8 cellular contexts compared by ENCODE assay signal in genomic region chrX:63349307-63349706, GRCh38. TPM values are rescaled to one million over a fixed set of nuclear protein-coding genes. Genes with fewer than 3 reads are reported as not detected.
DNase-seq lines count a peak whose midpoint lies in the region; ATAC-seq and TF ChIP-seq lines count a peak whose summit lies in the region.

No MANE protein-coding gene starts in this region.

- H3K9me3 ChIP-seq in CD4-positive, CD25-positive, alpha-beta regulatory T cell (ENCODE audit: control insufficient read depth in 2 of 2, low read length in 2 of 2), result no peaks in the 10 kb centered on the region
- H3K9me3 ChIP-seq in HCT116 (ENCODE audit: control insufficient read depth in 1 of 2, insufficient read depth in 1 of 2, low read depth in 1 of 2, low read length in 2 of 2), result no peaks in the 10 kb centered on the region
- no peaks in the 10 kb centered on the region for H3K9me3 ChIP-seq in PC-9 (ENCODE audit: insufficient read depth, low read depth)
- H3K9me3 ChIP-seq in gastroesophageal sphincter, result no peaks in the 10 kb centered on the region

- 0 out of 2 replicates have a peak overlapping the region, but pooled peaks have one; percentile 81 for H3K4me2 ChIP-seq in HCT116 (ENCODE audit: low read length)
- H3K4me2 ChIP-seq in PC-9, result peak overlapping the region; percentile 91

- WGBS in gastroesophageal sphincter (ENCODE audit: low coverage in 1 of 2), 2 donors, result 41 to 62% methylated on average over 3 of the region's 3 CpGs

- no peak for TF ChIP-seq RAD21 in HCT116 (IDR thresholded peaks at IDR 0.05; ENCODE audit: low read depth)

- TF ChIP-seq POLR2A in HCT116 (IDR thresholded peaks at IDR 0.05; ENCODE audit: borderline replicate concordance, extremely low read depth, insufficient read depth, insufficient read length) (no peak), gastroesophageal sphincter (IDR thresholded peaks at IDR 0.05) (no peak)

- DNase-seq in CD4-positive, CD25-positive, alpha-beta regulatory T cell, result peak in 1 of 3 donors; percentile 7
- DNase-seq in HCT116 (ENCODE audit: low read depth, low spot score) (no peak), PC-9 (no peak), fibroblast of mammary gland (ENCODE audit: low read depth) (peak; percentile 1), middle frontal gyrus (ENCODE audit: extremely low spot score, low spot score) (no peak), anterior cingulate cortex (lab: John Stamatoyannopoulos, UW) (no peak)

- H3K27ac ChIP-seq in CD4-positive, CD25-positive, alpha-beta regulatory T cell (ENCODE audit: insufficient read depth, low read length, poor library complexity, severe bottlenecking), result no peak overlapping the region
- H3K27ac ChIP-seq in HCT116 (ENCODE audit: low read depth, low read length) (no peak overlapping the region), PC-9 (no peak overlapping the region), gastroesophageal sphincter (no peak overlapping the region)

- peak overlapping the region; percentile 90 for H3K4me3 ChIP-seq in CD4-positive, CD25-positive, alpha-beta regulatory T cell (ENCODE audit: low read depth, low read length)
- no peak overlapping the region for H3K4me3 ChIP-seq in HCT116 (replicated peaks in 1 of 2; ENCODE audit: low read depth in 1 of 2, low read length in 2 of 2)
- peak overlapping the region; percentile 83 for H3K4me3 ChIP-seq in PC-9
- no peak overlapping the region for H3K4me3 ChIP-seq in fibroblast of mammary gland (ENCODE audit: control insufficient read depth, low read depth, low read length)
- no peak overlapping the region for H3K4me3 ChIP-seq in gastroesophageal sphincter

- POLR2A ChIA-PET in HCT116 (lab: Charles Lee), result no interaction called here
- POLR2A ChIA-PET in PC-9 (lab: Charles Lee; ENCODE audit: unreplicated experiment), result no interaction called here

- CTCF ChIA-PET in HCT116 (lab: Charles Lee), result no interaction called here
- CTCF ChIA-PET in PC-9 (lab: Charles Lee), result no interaction called here

- intact Hi-C loops in HCT116 (cut with micrococcal nuclease), result no loop called here
- intact Hi-C loops in PC-9 (cut with micrococcal nuclease; ENCODE audit: unreplicated experiment), result no loop called here

- no peak overlapping the region for H3K9ac ChIP-seq in HCT116 (ENCODE audit: low read length)

- H3K4me1 ChIP-seq in CD4-positive, CD25-positive, alpha-beta regulatory T cell (ENCODE audit: control insufficient read depth, insufficient read depth, low read length, poor library complexity, severe bottlenecking), result peaks cover 9% of the 10 kb centered on the region
- H3K4me1 ChIP-seq in HCT116 (ENCODE audit: control insufficient read depth in 1 of 2, insufficient read depth in 2 of 2, low read length in 2 of 2), result peaks cover 5 to 6% of the 10 kb centered on the region in 2 experiments
- peaks cover 22% of the 10 kb centered on the region for H3K4me1 ChIP-seq in PC-9 (replicated peaks; ENCODE audit: insufficient read depth)
- peaks cover 0 to 12% (median 0%) of the 10 kb centered on the region in 3 donors for H3K4me1 ChIP-seq in gastroesophageal sphincter

- TF ChIP-seq EP300 in gastroesophageal sphincter (IDR thresholded peaks at IDR 0.05), result no peak

- TF ChIP-seq CTCF in HCT116 (IDR thresholded peaks at IDR 0.05 in 2 of 3, conservative IDR thresholded peaks at IDR 0.05 in 1 of 3; ENCODE audit: borderline replicate concordance in 1 of 3, insufficient read depth in 1 of 3, low read depth in 2 of 3, low read length in 2 of 3) (no peak), PC-9 (conservative IDR thresholded peaks at IDR 0.05) (no peak), fibroblast of mammary gland (conservative IDR thresholded peaks at IDR 0.05; ENCODE audit: control insufficient read depth, insufficient read depth, low read depth, low read length) (no peak), gastroesophageal sphincter (IDR thresholded peaks at IDR 0.05) (no peak)

- BruUV-seq in HCT116 (replicated peaks; lab: Mats Ljungman, UMichigan) (no TSS peak), PC-9 (replicated peaks; lab: Mats Ljungman, UMichigan) (no TSS peak)

- H3K27me3 Mint-ChIP-seq in CD4-positive, CD25-positive, alpha-beta regulatory T cell, result no peaks in the 10 kb centered on the region

- H3K27me3 ChIP-seq in CD4-positive, CD25-positive, alpha-beta regulatory T cell (ENCODE audit: control insufficient read depth, insufficient read depth, low read length), result no peaks in the 10 kb centered on the region
- no peaks in the 10 kb centered on the region for H3K27me3 ChIP-seq in HCT116 (ENCODE audit: insufficient read depth, low read length)
- H3K27me3 ChIP-seq in PC-9 (ENCODE audit: insufficient read depth, low read depth), result no peaks in the 10 kb centered on the region
- H3K27me3 ChIP-seq in gastroesophageal sphincter, result no peaks in the 10 kb centered on the region

- H3K79me2 ChIP-seq in HCT116 (ENCODE audit: insufficient read depth, low read length), result peaks cover 23% of the 10 kb centered on the region
- H3K79me2 ChIP-seq in PC-9 (ENCODE audit: low read depth), result peaks cover 43% of the 10 kb centered on the region

- 0 out of 2 replicates have a peak, but pooled peaks cover 8% of the 10 kb centered on the region for H3F3A ChIP-seq in PC-9 (ENCODE audit: insufficient read depth, low read depth)

- no peaks in the 10 kb centered on the region for H3K36me3 ChIP-seq in CD4-positive, CD25-positive, alpha-beta regulatory T cell (ENCODE audit: control insufficient read depth, insufficient read depth, low read length)
- no peaks in the 10 kb centered on the region for H3K36me3 ChIP-seq in HCT116 (ENCODE audit: control insufficient read depth in 1 of 2, insufficient read depth in 2 of 2, low read length in 2 of 2)
- no peaks in the 10 kb centered on the region; the same call in 1 of the 2 replicates for H3K36me3 ChIP-seq in PC-9 (ENCODE audit: low read depth)
- no peaks in the 10 kb centered on the region for H3K36me3 ChIP-seq in gastroesophageal sphincter

- no peaks in the 10 kb centered on the region for H3K9me3 Mint-ChIP-seq in CD4-positive, CD25-positive, alpha-beta regulatory T cell

- H3K27ac Mint-ChIP-seq in CD4-positive, CD25-positive, alpha-beta regulatory T cell, result peak overlapping the region in 1 of 3 donors; percentile 7

- no peaks in the 10 kb centered on the region for H3K36me3 Mint-ChIP-seq in CD4-positive, CD25-positive, alpha-beta regulatory T cell

- no peaks in the 10 kb centered on the region for H4K20me1 ChIP-seq in HCT116 (ENCODE audit: insufficient read depth)
- H4K20me1 ChIP-seq in PC-9 (ENCODE audit: insufficient read depth), result no peaks in the 10 kb centered on the region

- peaks cover 4 to 17% (median 11%) of the 10 kb centered on the region in 4 donors for H3K4me1 Mint-ChIP-seq in CD4-positive, CD25-positive, alpha-beta regulatory T cell

- RAD21 ChIA-PET in HCT116 (lab: Charles Lee; ENCODE audit: low non-redundant PET in 1 of 2, low total read pairs in 2 of 2, uncharacterized antibody in 2 of 2, unreplicated experiment in 2 of 2), result no interaction called here

- no peak overlapping the region for H2AFZ ChIP-seq in HCT116 (ENCODE audit: low read depth, low read length, poor library complexity, severe bottlenecking)
- no peak overlapping the region for H2AFZ ChIP-seq in PC-9

- no peak for ATAC-seq in CD4-positive, CD25-positive, alpha-beta regulatory T cell (ENCODE audit: low read depth in 2 of 2)
- no peak for ATAC-seq in HCT116
- ATAC-seq in HG02571 (IDR thresholded peaks at IDR 0.05; ENCODE audit: unreplicated experiment), result no peak
- ATAC-seq in gastroesophageal sphincter, result no peak

- peak overlapping the region; percentile 48 to 86 (median 55) for H3K4me3 Mint-ChIP-seq in CD4-positive, CD25-positive, alpha-beta regulatory T cell

- H3K9me2 ChIP-seq in HCT116 (ENCODE audit: insufficient read depth), result no peaks in the 10 kb centered on the region
- no peaks in the 10 kb centered on the region for H3K9me2 ChIP-seq in PC-9 (ENCODE audit: insufficient read depth)

TF ChIP-seq in HCT116, 20 proteins besides CTCF, POLR2A, EP300 and RAD21:
- TF ChIP-seq TCF7L2 (IDR thresholded peaks at IDR 0.05; ENCODE audit: borderline replicate concordance, extremely low read depth, insufficient read depth, insufficient read length), result no peak
- no peak for TF ChIP-seq SRF (IDR thresholded peaks at IDR 0.05; ENCODE audit: low read depth)
- no peak for TF ChIP-seq POLR2AphosphoS5 (IDR thresholded peaks at IDR 0.05; ENCODE audit: low read depth, low read length)
- TF ChIP-seq SP1 (IDR thresholded peaks at IDR 0.05; ENCODE audit: low read depth), result no peak
TF ChIP-seq in HCT116: peak in this region for 0.

RNA-seq across cellular contexts. Expression of gene SPIN4, which starts 1.8 kb away (rescaled TPM):
- 0.81 TPM for total RNA-seq in CD4-positive, CD25-positive, alpha-beta regulatory T cell
- under 1 TPM; 0.18 to 0.80 (median 0.59) TPM for polyA plus RNA-seq in CD4-positive, CD25-positive, alpha-beta regulatory T cell
- 9.0 TPM for total RNA-seq in HCT116 (2021; ENCODE audit: unreplicated experiment)
- 4.9 and 5.3 TPM in 2 replicates for polyA plus RNA-seq in HCT116 (2012)
- total RNA-seq in PC-9 (2021), result 14.1 and 20.1 TPM in 2 replicates
- 1 to 10 TPM; 2.0 to 6.2 (median 3.5) TPM for total RNA-seq in gastroesophageal sphincter

Comparison
In these comparisons a context has a peak if more than half of its experiments do, and no peak if none do; other contexts are left out.
1. H3K4me3 ChIP-seq: peak in CD4-positive, CD25-positive, alpha-beta regulatory T cell (single experiment) and PC-9 (single experiment); none in HCT116 (0 of 2), fibroblast of mammary gland (single experiment) and gastroesophageal sphincter (0 of 2).